In the genomic region with DNA sequence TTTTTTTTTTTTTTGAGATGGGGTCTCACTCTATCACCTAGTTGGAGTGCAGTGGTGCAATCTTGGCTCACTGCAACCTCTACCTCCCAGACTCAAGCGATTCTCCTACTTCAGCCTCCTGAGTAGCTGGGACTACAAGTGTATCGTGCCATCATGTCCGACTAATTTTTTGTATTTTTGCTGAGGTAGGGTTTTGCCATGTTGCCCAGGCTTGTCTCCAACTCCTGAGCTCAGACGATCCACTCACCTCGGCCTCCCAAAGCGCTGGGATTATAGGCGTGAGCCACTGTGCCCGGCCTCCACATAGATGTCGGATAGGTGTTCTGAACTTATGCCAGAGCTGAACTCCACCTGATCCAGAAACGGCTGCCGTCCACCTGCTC, we compare ENCODE assay signal across 26 cellular contexts. TPM values are rescaled to one million over a fixed set of nuclear protein-coding genes. Genes with fewer than 3 reads are reported as not detected.
DNase-seq lines count a peak whose midpoint lies in the region; ATAC-seq and TF ChIP-seq lines count a peak whose summit lies in the region.
"Had no signal": no experiment of that assay in that cellular context is flagged by ENCODE, and none has a peak within 500 bp of the region (broad histone marks: within the 10 kb centered on the region; RNA-seq: fewer than 3 reads in every experiment).

No MANE protein-coding gene starts in this region.

- no peak overlapping the region for H3K4ac ChIP-seq in mesenchymal stem cell (ENCODE audit: low read depth in 1 of 2, low read length in 2 of 2)

- H3K79me2 ChIP-seq in GM23248 (ENCODE audit: insufficient read depth): peaks cover 90% of the 10 kb centered on the region

- H3K9me3 ChIP-seq in GM23248 (ENCODE audit: low read depth): no peaks in the 10 kb centered on the region
- H3K9me3 ChIP-seq in mesenchymal stem cell (ENCODE audit: control insufficient read depth, low read length): no peaks in the 10 kb centered on the region
- no peaks in the 10 kb centered on the region for H3K9me3 ChIP-seq in upper lobe of left lung
- H3K9me3 ChIP-seq: HAP-1 had no signal

- H3K9me3 Mint-ChIP-seq in WTC11: no peaks in the 10 kb centered on the region
- no peaks in the 10 kb centered on the region for H3K9me3 Mint-ChIP-seq in stimulated activated naive B cell treated with anti-CD40 and anti-IgM and Interleukin-4, amounts not matched to agents 10 μg/mL and 1 μg/mL and 100 μg/mL, for 72 hours
- H3K9me3 Mint-ChIP-seq in activated T-cell treated with anti-CD3 and anti-CD28 coated beads, Interleukin-2, amount 50 U/mL, for 4 hours: no peaks in the 10 kb centered on the region
- H3K9me3 Mint-ChIP-seq: activated naive CD8-positive, alpha-beta T cell treated with anti-CD3 and anti-CD28 coated beads, Interleukin-2, amount 50 U/mL, for 24 hours; natural killer cell treated with Interleukin-12 subunit alpha and Interleukin-12 subunit beta and Interleukin-15 and Interleukin-18, amount 100 ng/mL, for 72 hours had no signal

- ATAC-seq in WTC11 (no peak), HG03457 (IDR thresholded peaks at IDR 0.05; ENCODE audit: unreplicated experiment) (no peak), upper lobe of left lung (ENCODE audit: low FRiP score in 2 of 2) (no peak)
- ATAC-seq in stimulated activated naive B cell treated with anti-CD40 and anti-IgM and Interleukin-4, amounts not matched to agents 10 μg/mL and 1 μg/mL and 100 μg/mL, for 72 hours (replicated peaks): no peak
- no peak for ATAC-seq in activated T-cell treated with anti-CD3 and anti-CD28 coated beads, Interleukin-2, amount 50 U/mL, for 4 hours
- ATAC-seq: activated naive CD8-positive, alpha-beta T cell treated with anti-CD3 and anti-CD28 coated beads, Interleukin-2, amount 50 U/mL, for 24 hours; left lobe of liver; natural killer cell treated with Interleukin-12 subunit alpha and Interleukin-12 subunit beta and Interleukin-15 and Interleukin-18, amount 100 ng/mL, for 72 hours; SK-N-SH treated with all-trans-retinoic acid at 6 μM for 48 hours had no signal

- no peak overlapping the region for H2BK5ac ChIP-seq in mesenchymal stem cell (ENCODE audit: low read depth, low read length, poor library complexity, severe bottlenecking)

- peak overlapping the region in 1 of 2 experiments; percentile 30 for H2BK12ac ChIP-seq in mesenchymal stem cell (ENCODE audit: low read length in 2 of 2)

- peak overlapping the region; percentile 81 for H3K9ac ChIP-seq in GM23248
- H3K9ac ChIP-seq in mesenchymal stem cell (ENCODE audit: low read length): peak overlapping the region; percentile 96

- no peak overlapping the region for H2AFZ ChIP-seq in GM23248
- H2AFZ ChIP-seq in mesenchymal stem cell (ENCODE audit: low read depth, low read length): no peak overlapping the region

- no peak for TF ChIP-seq POLR2A in upper lobe of left lung (IDR thresholded peaks at IDR 0.05)

- no peak overlapping the region for H4K91ac ChIP-seq in mesenchymal stem cell (ENCODE audit: low read length)

- peak overlapping the region; percentile 96 for H3K27ac ChIP-seq in GM23248
- no peak overlapping the region for H3K27ac ChIP-seq in mesenchymal stem cell (ENCODE audit: low read length, poor library complexity, severe bottlenecking)
- H3K27ac ChIP-seq in upper lobe of left lung: peak overlapping the region in 1 of 4 donors; percentile 83
- H3K27ac ChIP-seq: brain microvascular endothelial cell had no signal

- peak overlapping the region; percentile 64; the same call in 1 of the 2 replicates for H3K27ac Mint-ChIP-seq in WTC11
- peak overlapping the region; percentile 42 for H3K27ac Mint-ChIP-seq in stimulated activated naive B cell treated with anti-CD40 and anti-IgM and Interleukin-4, amounts not matched to agents 10 μg/mL and 1 μg/mL and 100 μg/mL, for 72 hours
- H3K27ac Mint-ChIP-seq: activated naive CD8-positive, alpha-beta T cell treated with anti-CD3 and anti-CD28 coated beads, Interleukin-2, amount 50 U/mL, for 24 hours had no signal

- no peak overlapping the region for H2BK120ac ChIP-seq in mesenchymal stem cell (ENCODE audit: low read depth, low read length)

- H3K27me3 Mint-ChIP-seq in WTC11 (ENCODE audit: low read depth): no peaks in the 10 kb centered on the region
- H3K27me3 Mint-ChIP-seq in stimulated activated naive B cell treated with anti-CD40 and anti-IgM and Interleukin-4, amounts not matched to agents 10 μg/mL and 1 μg/mL and 100 μg/mL, for 72 hours: no peaks in the 10 kb centered on the region
- H3K27me3 Mint-ChIP-seq in activated T-cell treated with anti-CD3 and anti-CD28 coated beads, Interleukin-2, amount 50 U/mL, for 4 hours (ENCODE audit: low read depth): no peaks in the 10 kb centered on the region
- H3K27me3 Mint-ChIP-seq: activated naive CD8-positive, alpha-beta T cell treated with anti-CD3 and anti-CD28 coated beads, Interleukin-2, amount 50 U/mL, for 24 hours; natural killer cell treated with Interleukin-12 subunit alpha and Interleukin-12 subunit beta and Interleukin-15 and Interleukin-18, amount 100 ng/mL, for 72 hours had no signal

- no peaks in the 10 kb centered on the region for H3K9me2 ChIP-seq in GM23248 (ENCODE audit: insufficient read depth)

- 91 to 93% methylated on average over 11 of the region's 11 CpGs for WGBS in GM23248 (ENCODE audit: low coverage in 1 of 2, low lambda C conversion rate in 2 of 2, missing lambda C conversion rate in 2 of 2), 2 experiments
- 99% methylated on average over 11 of the region's 11 CpGs for WGBS in mesenchymal stem cell
- 97 to 99% methylated on average over 11 of the region's 11 CpGs for WGBS in upper lobe of left lung, 2 donors

- no peak overlapping the region for H3K23ac ChIP-seq in mesenchymal stem cell (ENCODE audit: low read length in 2 of 2)

- H3K36me3 ChIP-seq in GM23248 (ENCODE audit: low read depth) (no peaks in the 10 kb centered on the region), mesenchymal stem cell (ENCODE audit: control insufficient read depth in 1 of 2, insufficient read depth in 2 of 2, low read depth in 1 of 2, low read length in 2 of 2) (peaks cover 19 to 39% of the 10 kb centered on the region in 2 experiments), upper lobe of left lung (no peaks in the 10 kb centered on the region)
- H3K36me3 ChIP-seq: brain microvascular endothelial cell, HAP-1 had no signal

- H4K8ac ChIP-seq in mesenchymal stem cell (ENCODE audit: low read length): no peak overlapping the region

- no peak overlapping the region for H2AK5ac ChIP-seq in mesenchymal stem cell (ENCODE audit: low read length, severe bottlenecking)

- H3K4me3 Mint-ChIP-seq in WTC11: no peak overlapping the region
- no peak overlapping the region for H3K4me3 Mint-ChIP-seq in stimulated activated naive B cell treated with anti-CD40 and anti-IgM and Interleukin-4, amounts not matched to agents 10 μg/mL and 1 μg/mL and 100 μg/mL, for 72 hours
- no peak overlapping the region for H3K4me3 Mint-ChIP-seq in activated T-cell treated with anti-CD3 and anti-CD28 coated beads, Interleukin-2, amount 50 U/mL, for 4 hours
- H3K4me3 Mint-ChIP-seq: activated naive CD8-positive, alpha-beta T cell treated with anti-CD3 and anti-CD28 coated beads, Interleukin-2, amount 50 U/mL, for 24 hours; natural killer cell treated with Interleukin-12 subunit alpha and Interleukin-12 subunit beta and Interleukin-15 and Interleukin-18, amount 100 ng/mL, for 72 hours had no signal

- H2BK15ac ChIP-seq in mesenchymal stem cell (ENCODE audit: low read depth, poor library complexity, severe bottlenecking): no peak overlapping the region

- no peak overlapping the region for H3K14ac ChIP-seq in mesenchymal stem cell (ENCODE audit: low read length in 2 of 2)

- TF ChIP-seq CTCF in WTC11 (IDR thresholded peaks at IDR 0.05): no peak
- TF ChIP-seq CTCF in upper lobe of left lung (IDR thresholded peaks at IDR 0.05): no peak

- H3K36me3 Mint-ChIP-seq in WTC11: no peaks in the 10 kb centered on the region
- H3K36me3 Mint-ChIP-seq in stimulated activated naive B cell treated with anti-CD40 and anti-IgM and Interleukin-4, amounts not matched to agents 10 μg/mL and 1 μg/mL and 100 μg/mL, for 72 hours: peaks cover 18 to 44% of the 10 kb centered on the region in 2 donors
- peaks cover 4% of the 10 kb centered on the region for H3K36me3 Mint-ChIP-seq in activated T-cell treated with anti-CD3 and anti-CD28 coated beads, Interleukin-2, amount 50 U/mL, for 4 hours (ENCODE audit: insufficient read depth)
- H3K36me3 Mint-ChIP-seq: natural killer cell treated with Interleukin-12 subunit alpha and Interleukin-12 subunit beta and Interleukin-15 and Interleukin-18, amount 100 ng/mL, for 72 hours had no signal

- H3K4me2 ChIP-seq in GM23248 (ENCODE audit: unreplicated experiment) (no peak overlapping the region), mesenchymal stem cell (ENCODE audit: low read length, poor library complexity, severe bottlenecking) (no peak overlapping the region)

- no peak for DNase-seq in GM23248
- no peak for DNase-seq in WTC11 (ENCODE audit: low spot score)
- no peak for DNase-seq in mesenchymal stem cell
- DNase-seq in stimulated activated naive B cell treated with anti-CD40 and anti-IgM and Interleukin-4, amounts not matched to agents 10 μg/mL and 1 μg/mL and 100 μg/mL, for 72 hours: no peak
- no peak for DNase-seq in upper lobe of left lung
- DNase-seq in activated T-cell treated with anti-CD3 and anti-CD28 coated beads, Interleukin-2, amount 50 U/mL, for 4 hours: no peak
- DNase-seq: activated CD4-positive, alpha-beta T cell treated with anti-CD3 and anti-CD28 coated beads, Interleukin-2, amount 50 U/mL, for 48 hours; activated CD8-positive, alpha-beta memory T cell treated with anti-CD3 and anti-CD28 coated beads, Interleukin-2, amount 50 U/mL, for 48 hours; activated effector memory CD4-positive, alpha-beta T cell treated with Interleukin-2 at 50 U/mL for 16 hours; activated naive CD8-positive, alpha-beta T cell treated with anti-CD3 and anti-CD28 coated beads, Interleukin-2, amount 50 U/mL, for 24 hours; brain microvascular endothelial cell; cortex of kidney; DMS 273 treated with DMSO at 0.1 percent for 48 hours; head of caudate nucleus; KBM-7; midbrain; NCI-H146; NCI-H510A treated with DMSO at 0.1 percent for 48 hours; stimulated activated CD4-positive, alpha-beta T cell treated with anti-CD3 and anti-CD28 coated beads, Interleukin-2, amount 100 ng/mL, for 48 hours had no signal

- no peak overlapping the region for H3K4me3 ChIP-seq in GM23248
- H3K4me3 ChIP-seq in mesenchymal stem cell (ENCODE audit: insufficient read depth in 1 of 2, low read depth in 1 of 2, low read length in 2 of 2): no peak overlapping the region
- H3K4me3 ChIP-seq in upper lobe of left lung: no peak overlapping the region
- H3K4me3 ChIP-seq: HAP-1 had no signal

- H4K20me1 ChIP-seq in GM23248 (ENCODE audit: insufficient read depth): 0 out of 2 replicates have a peak, but pooled peaks cover 6% of the 10 kb centered on the region

- peaks cover 26% of the 10 kb centered on the region for H3F3A ChIP-seq in GM23248 (ENCODE audit: insufficient read depth)

- CTCF ChIA-PET in WTC11 (lab: Charles Lee): interaction anchor here (0.7 to 1.2 kb wide), 2 partner anchors 36 to 110 kb away, joined by 3 to 4 read pairs; no protein-coding TSS in a partner anchor

- H3K4me1 ChIP-seq in GM23248 (ENCODE audit: insufficient read depth) (peaks cover 32% of the 10 kb centered on the region), mesenchymal stem cell (ENCODE audit: control insufficient read depth, insufficient read depth, low read depth, low read length) (peaks cover 15% of the 10 kb centered on the region), upper lobe of left lung (peaks cover 37 to 69% (median 55%) of the 10 kb centered on the region in 4 donors)
- H3K4me1 ChIP-seq: HAP-1 had no signal

- in situ Hi-C loops in GM23248 (cut with MboI): no loop called here

- no peaks in the 10 kb centered on the region for H3K27me3 ChIP-seq in GM23248 (replicated peaks; ENCODE audit: insufficient read depth)
- H3K27me3 ChIP-seq in mesenchymal stem cell (ENCODE audit: control insufficient read depth in 1 of 2, insufficient read depth in 1 of 2, low read length in 2 of 2): no peaks in the 10 kb centered on the region
- H3K27me3 ChIP-seq in upper lobe of left lung: no peaks in the 10 kb centered on the region
- H3K27me3 ChIP-seq: brain microvascular endothelial cell had no signal

- POLR2A ChIA-PET in WTC11 (lab: Charles Lee): interaction anchor here (0.6 kb wide), 1 partner anchor 83 kb away, joined by 4 read pairs; no protein-coding TSS in a partner anchor

- TF ChIP-seq EP300 in upper lobe of left lung (IDR thresholded peaks at IDR 0.05): no peak

- no peak overlapping the region for H3K18ac ChIP-seq in mesenchymal stem cell (ENCODE audit: low read depth in 1 of 2, low read length in 2 of 2)

- peaks cover 40% of the 10 kb centered on the region for H3K79me1 ChIP-seq in mesenchymal stem cell (replicated peaks; ENCODE audit: low read length, poor library complexity, severe bottlenecking)

- peaks cover 3% of the 10 kb centered on the region for H3K4me1 Mint-ChIP-seq in WTC11
- peaks cover 25 to 47% of the 10 kb centered on the region in 2 donors for H3K4me1 Mint-ChIP-seq in stimulated activated naive B cell treated with anti-CD40 and anti-IgM and Interleukin-4, amounts not matched to agents 10 μg/mL and 1 μg/mL and 100 μg/mL, for 72 hours
- peaks cover 13% of the 10 kb centered on the region for H3K4me1 Mint-ChIP-seq in activated T-cell treated with anti-CD3 and anti-CD28 coated beads, Interleukin-2, amount 50 U/mL, for 4 hours (ENCODE audit: low read depth)

RNA-seq across cellular contexts. Expression of gene PLEKHM2, which starts 21.1 kb away (rescaled TPM):
- 52.9 and 67.9 TPM in 2 replicates for total RNA-seq in GM23248 (2014; rRNA removed; shearing (Covaris generic))
- 14.8 and 14.9 TPM in 2 replicates for polyA plus RNA-seq in GM23248 (2016; fragmentation: Nextera tagmentation; extraction: Ambion mirVana)
- total RNA-seq in WTC11 (2021) (47.5 to 51.8 TPM (median 49.7 TPM) in 3 replicates), upper lobe of left lung (100 to 1,000 TPM in 1 of 6 donors, 10 to 100 TPM in 5; 50.3 to 120 (median 83.3) TPM)
- 54.6 TPM for polyA plus RNA-seq in mesenchymal stem cell (2013, experiment 1 of 2)
- polyA plus RNA-seq in mesenchymal stem cell (2013, experiment 2 of 2): 54.8 TPM
- 10 to 100 TPM; 58.1 to 67.5 (median 62.1) TPM for total RNA-seq in activated T-cell treated with anti-CD3 and anti-CD28 coated beads, Interleukin-2, amount 50 U/mL, for 4 hours

RNA-seq across cellular contexts. Expression of gene SLC25A34, which starts 30.9 kb away (rescaled TPM):
- 0.13 and 0.54 TPM in 2 replicates for total RNA-seq in GM23248 (2014; rRNA removed; shearing (Covaris generic))
- polyA plus RNA-seq in GM23248 (2016; fragmentation: Nextera tagmentation; extraction: Ambion mirVana): 0.20 and 0.29 TPM in 2 replicates
- total RNA-seq in WTC11 (2021) (0.82 to 2.0 TPM (median 1.1 TPM) in 3 replicates), upper lobe of left lung (10 to 100 TPM in 1 of 6 donors, 1 to 10 TPM in 5; 1.5 to 12.1 (median 4.3) TPM)
- polyA plus RNA-seq in mesenchymal stem cell (2013, experiment 1 of 2): 0.32 TPM
- polyA plus RNA-seq in mesenchymal stem cell (2013, experiment 2 of 2): 0.27 TPM
- 1 to 10 TPM; 1.1 to 2.8 (median 1.4) TPM for total RNA-seq in activated T-cell treated with anti-CD3 and anti-CD28 coated beads, Interleukin-2, amount 50 U/mL, for 4 hours

RNA-seq across cellular contexts. Expression of gene TMEM82, which starts 37.1 kb away (rescaled TPM):
- total RNA-seq in GM23248 (2014; rRNA removed; shearing (Covaris generic)): not detected in 2 replicates
- not detected in 2 replicates for polyA plus RNA-seq in GM23248 (2016; fragmentation: Nextera tagmentation; extraction: Ambion mirVana)
- total RNA-seq in WTC11 (2021) (0.48 to 1.4 TPM (median 0.94 TPM) in 3 replicates), upper lobe of left lung (not detected)
- polyA plus RNA-seq in mesenchymal stem cell (2013, experiment 1 of 2): not detected
- polyA plus RNA-seq in mesenchymal stem cell (2013, experiment 2 of 2): not detected
- total RNA-seq in activated T-cell treated with anti-CD3 and anti-CD28 coated beads, Interleukin-2, amount 50 U/mL, for 4 hours: not detected
- total RNA-seq: natural killer cell treated with Interleukin-12 subunit alpha and Interleukin-12 subunit beta and Interleukin-15 and Interleukin-18, amount 100 ng/mL, for 72 hours; RPMI7951; T-helper 2 cell treated with Interferon-gamma antibody and Interleukin-4, amounts not matched to agents 100 ng/mL and 5 ng/mL, for 36 hours had no signal

RNA-seq across cellular contexts. Expression of gene FBLIM1, which starts 53.4 kb away (rescaled TPM):
- total RNA-seq in GM23248 (2014; rRNA removed; shearing (Covaris generic)): 59.6 and 69.9 TPM in 2 replicates
- polyA plus RNA-seq in GM23248 (2016; fragmentation: Nextera tagmentation; extraction: Ambion mirVana): 63.3 and 67.3 TPM in 2 replicates
- total RNA-seq in WTC11 (2021) (70.9 to 78.3 TPM (median 76.6 TPM) in 3 replicates), upper lobe of left lung (10 to 100 TPM; 11.2 to 51.3 (median 35.1) TPM)
- 112 TPM for polyA plus RNA-seq in mesenchymal stem cell (2013, experiment 1 of 2)
- polyA plus RNA-seq in mesenchymal stem cell (2013, experiment 2 of 2): 108 TPM
- under 1 TPM; 0.16 to 0.48 (median 0.16) TPM for total RNA-seq in activated T-cell treated with anti-CD3 and anti-CD28 coated beads, Interleukin-2, amount 50 U/mL, for 4 hours
- total RNA-seq: natural killer cell treated with Interleukin-12 subunit alpha and Interleukin-12 subunit beta and Interleukin-15 and Interleukin-18, amount 100 ng/mL, for 72 hours; T-helper 2 cell treated with Interferon-gamma antibody and Interleukin-4, amounts not matched to agents 100 ng/mL and 5 ng/mL, for 36 hours had no signal
